22 cellular contexts compared by ENCODE assay signal in the genomic region with DNA sequence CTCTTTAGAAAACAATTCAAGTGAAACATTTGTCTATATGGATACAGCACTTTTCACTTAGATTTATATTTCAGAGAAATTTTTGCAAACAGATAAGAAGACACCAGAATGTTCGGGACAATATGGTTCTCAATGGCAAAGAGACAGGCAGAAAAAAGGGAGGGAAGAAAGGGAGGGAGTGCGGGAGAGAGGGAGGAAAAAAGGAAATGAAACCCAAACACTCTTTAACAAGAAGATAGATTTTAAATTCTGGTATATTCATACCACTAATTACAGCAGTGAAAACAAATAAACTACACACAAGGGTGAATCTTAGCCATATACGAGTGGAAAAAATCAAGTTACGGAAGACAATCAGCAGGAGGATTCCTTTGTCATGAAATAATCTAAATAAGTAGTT.
"Had no signal": no experiment of that assay in that cellular context is flagged by ENCODE, and none has a peak within 500 bp of the region (broad histone marks: within the 10 kb centered on the region; RNA-seq: fewer than 3 reads in every experiment).

No MANE protein-coding gene starts in this region.

- H3K27ac Mint-ChIP-seq: activated naive CD4-positive, alpha-beta T cell treated with anti-CD3 and anti-CD28 coated beads, Interleukin-2, amount 10 ng/mL, durations not matched to agents 7 days and 5 days; dendritic cell treated with granulocyte-macrophage colony-stimulating factor and Interleukin-4, amounts not matched to agents 40 ng/mL and 50 ng/mL, for 4 days; stimulated activated effector memory CD8-positive, alpha-beta T cell treated with anti-CD3 and anti-CD28 coated beads, Interleukin-12 subunit alpha, Interleukin-12 subunit beta, amount 100 ng/mL, for 72 hours; stimulated activated naive CD8-positive, alpha-beta T cell treated with anti-CD3 and anti-CD28 coated beads, Interleukin-15, amount 100 ng/mL, for 72 hours had no signal

- H3K4me3 ChIP-seq: body of pancreas, tibial nerve had no signal

- H3K27ac ChIP-seq: body of pancreas, tibial nerve had no signal

- H3K9me3 Mint-ChIP-seq: activated naive CD4-positive, alpha-beta T cell treated with anti-CD3 and anti-CD28 coated beads, Interleukin-2, amount 10 ng/mL, durations not matched to agents 7 days and 5 days; dendritic cell treated with granulocyte-macrophage colony-stimulating factor and Interleukin-4, amounts not matched to agents 40 ng/mL and 50 ng/mL, for 4 days; stimulated activated effector memory CD8-positive, alpha-beta T cell treated with anti-CD3 and anti-CD28 coated beads, Interleukin-12 subunit alpha, Interleukin-12 subunit beta, amount 100 ng/mL, for 72 hours; stimulated activated naive CD8-positive, alpha-beta T cell treated with anti-CD3 and anti-CD28 coated beads, Interleukin-15, amount 100 ng/mL, for 72 hours had no signal

- H3K27me3 ChIP-seq: body of pancreas, tibial nerve had no signal

- H3K27me3 Mint-ChIP-seq: activated naive CD4-positive, alpha-beta T cell treated with anti-CD3 and anti-CD28 coated beads, Interleukin-2, amount 10 ng/mL, durations not matched to agents 7 days and 5 days; stimulated activated naive CD8-positive, alpha-beta T cell treated with anti-CD3 and anti-CD28 coated beads, Interleukin-15, amount 100 ng/mL, for 72 hours had no signal

- H3K4me3 Mint-ChIP-seq: activated naive CD4-positive, alpha-beta T cell treated with anti-CD3 and anti-CD28 coated beads, Interleukin-2, amount 10 ng/mL, durations not matched to agents 7 days and 5 days; dendritic cell treated with granulocyte-macrophage colony-stimulating factor and Interleukin-4, amounts not matched to agents 40 ng/mL and 50 ng/mL, for 4 days; stimulated activated effector memory CD8-positive, alpha-beta T cell treated with anti-CD3 and anti-CD28 coated beads, Interleukin-12 subunit alpha, Interleukin-12 subunit beta, amount 100 ng/mL, for 72 hours had no signal

- ATAC-seq: body of pancreas; left colon; sciatic nerve; stimulated activated effector memory CD8-positive, alpha-beta T cell treated with anti-CD3 and anti-CD28 coated beads, Interleukin-12 subunit alpha, Interleukin-12 subunit beta, amount 100 ng/mL, for 72 hours; stimulated activated naive CD8-positive, alpha-beta T cell treated with anti-CD3 and anti-CD28 coated beads, Interleukin-15, amount 100 ng/mL, for 72 hours had no signal

- DNase-seq: activated CD4-positive, alpha-beta T cell treated with anti-CD3 and anti-CD28 coated beads for 4 hours; activated CD4-positive, alpha-beta T cell treated with anti-CD3 and anti-CD28 coated beads, Interleukin-2, amount 50 U/mL, for 48 hours; activated CD4-positive, CD25-positive, alpha-beta regulatory T cell; activated effector memory CD4-positive, alpha-beta T cell treated with Interleukin-2 at 50 U/mL for 16 hours; activated naive CD4-positive, alpha-beta T cell treated with anti-CD3 and anti-CD28 coated beads, Interleukin-2, amount 10 ng/mL, durations not matched to agents 7 days and 5 days; activated T-cell treated with anti-CD3 and anti-CD28 coated beads, Interleukin-2, amount 50 U/mL, for 48 hours; anterior cingulate cortex; body of pancreas; caudate nucleus; effector CD4-positive, alpha-beta T cell; erythroblast; foreskin fibroblast; left colon; mesenchymal stem cell; small intestine; stimulated activated CD4-positive, alpha-beta T cell treated with anti-CD3 and anti-CD28 coated beads, Interleukin-2, amount 100 ng/mL, for 24 hours; stimulated activated naive CD8-positive, alpha-beta T cell treated with anti-CD3 and anti-CD28 coated beads, Interleukin-15, amount 100 ng/mL, for 72 hours; T1000 had no signal

- H3K9me3 ChIP-seq: body of pancreas, tibial nerve had no signal
